Comparison of ENCODE assay signal across 11 cellular contexts in genomic region chr2:24015562-24016375, GRCh38. TPM values are rescaled to one million over a fixed set of nuclear protein-coding genes. Genes with fewer than 3 reads are reported as not detected.
A peak's percentile ranks its signal among the peaks of the same experiment; 100 is the strongest.
DNase-seq lines count a peak whose midpoint lies in the region; ATAC-seq and TF ChIP-seq lines count a peak whose summit lies in the region.
"Had no signal": no experiment of that assay in that cellular context is flagged by ENCODE, and none has a peak within 500 bp of the region (broad histone marks: within the 10 kb centered on the region; RNA-seq: fewer than 3 reads in every experiment).

No MANE protein-coding gene starts in this region.

- H3K23ac ChIP-seq in trophoblast cell (ENCODE audit: low read length) = no peak overlapping the region

- DNase-seq in GM13976 (ENCODE audit: low spot score) (peak; percentile 22), PC-3 (peak; percentile 98), epithelial cell of proximal tubule (ENCODE audit: low read depth) (peak; percentile 76), trophoblast cell (peak; percentile 93), lower lobe of right lung (no peak), GF-D8 (lab: John Stamatoyannopoulos, UW) (no peak), G401 (ENCODE audit: low spot score) (no peak)
- DNase-seq in activated effector memory CD4-positive, alpha-beta T cell treated with Interleukin-2 at 50 U/mL for 16 hours = no peak
- DNase-seq: activated CD4-positive, alpha-beta memory T cell treated with anti-CD3 and anti-CD28 coated beads, Interleukin-2, amount 10 ng/mL, durations not matched to agents 7 days and 5 days; central memory CD4-positive, alpha-beta T cell; Karpas-422 had no signal

- H3K9me2 ChIP-seq in PC-3 (replicated peaks; ENCODE audit: low read length) = no peaks in the 10 kb centered on the region

- no peak overlapping the region for H3K14ac ChIP-seq in trophoblast cell (ENCODE audit: low read length)

- H3F3A ChIP-seq in PC-3 (ENCODE audit: low read length, unreplicated experiment) = no peaks in the 10 kb centered on the region

- H3K4me1 ChIP-seq in PC-3 (ENCODE audit: insufficient read depth, low read length) (peaks cover 46% of the 10 kb centered on the region), trophoblast cell (ENCODE audit: control insufficient read depth in 1 of 2, insufficient read depth in 2 of 2, low read length in 2 of 2) (peaks cover 13 to 21% of the 10 kb centered on the region in 2 experiments), lower lobe of right lung (no peaks in the 10 kb centered on the region)

- H4K91ac ChIP-seq in trophoblast cell (ENCODE audit: low read depth, low read length) = peak overlapping the region; percentile 71

- POLR2A ChIA-PET in PC-3 (lab: Charles Lee; ENCODE audit: unreplicated experiment) = interaction anchor here (0.5 to 0.9 kb wide), 4 partner anchors 18 to 70 kb away, joined by 3 to 14 read pairs (median 5); partner anchors contain the start of gene SF3B6

- H2BK120ac ChIP-seq in trophoblast cell (ENCODE audit: insufficient read depth, low read length, poor library complexity) = no peak overlapping the region

- peak overlapping the region; percentile 6 for H2BK5ac ChIP-seq in trophoblast cell (ENCODE audit: low read depth, low read length, poor library complexity)

- no peaks in the 10 kb centered on the region for H4K20me1 ChIP-seq in PC-3 (ENCODE audit: low read length)

- intact Hi-C loops in PC-3 (cut with micrococcal nuclease) = loop anchor here (1.0 kb wide), 2 partner anchors 32 to 61 kb away; partner anchors contain the start of genes SF3B6 and WDCP
- intact Hi-C loops in lower lobe of right lung (cut with DNase I) = no loop called here

- H3K27ac ChIP-seq in PC-3 (ENCODE audit: low read length) = peak overlapping the region; percentile 79
- peak overlapping the region; percentile 12 for H3K27ac ChIP-seq in trophoblast cell (ENCODE audit: low read depth, low read length)
- no peak overlapping the region for H3K27ac ChIP-seq in lower lobe of right lung

- in situ Hi-C loops in GM13976 (cut with MboI; ENCODE audit: low sequenced_read_pairs, unreplicated experiment) = no loop called here
- in situ Hi-C loops in G401 (cut with HindIII; ENCODE audit: low sequenced_read_pairs) = no loop called here

- H3K27me3 ChIP-seq in PC-3 (ENCODE audit: low read length) (no peaks in the 10 kb centered on the region), trophoblast cell (ENCODE audit: insufficient read depth, low read length) (no peaks in the 10 kb centered on the region), lower lobe of right lung (ENCODE audit: low read depth) (peaks cover 11% of the 10 kb centered on the region)

- BruUV-seq in PC-3 (replicated peaks; lab: Mats Ljungman, UMichigan) = TSS peak; percentile 88

- H3K4me3 ChIP-seq in PC-3 (ENCODE audit: low read length) = no peak overlapping the region
- H3K4me3 ChIP-seq in epithelial cell of proximal tubule (ENCODE audit: low read depth, low read length) = no peak overlapping the region
- no peak overlapping the region for H3K4me3 ChIP-seq in trophoblast cell (ENCODE audit: low read depth, low read length)
- H3K4me3 ChIP-seq in lower lobe of right lung = no peak overlapping the region

- H2AFZ ChIP-seq in PC-3 (ENCODE audit: low read length) (peak overlapping the region; percentile 19; the same call in 1 of the 2 replicates), trophoblast cell (ENCODE audit: insufficient read depth, low read length, poor library complexity) (no peak overlapping the region)

- no peaks in the 10 kb centered on the region for H3K79me2 ChIP-seq in PC-3 (ENCODE audit: low read length)
- H3K79me2 ChIP-seq in trophoblast cell (ENCODE audit: control insufficient read depth, insufficient read depth, low read length, poor library complexity) = peaks cover 6% of the 10 kb centered on the region

- H3K9ac ChIP-seq in PC-3 (ENCODE audit: low read length) (peak overlapping the region; percentile 11; the same call in 1 of the 2 replicates), trophoblast cell (ENCODE audit: low read length) (no peak overlapping the region)

- peak overlapping the region; percentile 44 for H3K4me2 ChIP-seq in PC-3 (ENCODE audit: low read length)
- no peak overlapping the region for H3K4me2 ChIP-seq in trophoblast cell (ENCODE audit: low read length)

- no CpG with 5 or more reads among the region's 11 CpGs for WGBS in trophoblast cell (ENCODE audit: extremely low coverage, insufficient coverage, insufficient read length)

- H3K79me1 ChIP-seq in trophoblast cell (ENCODE audit: low read length) = peaks cover 15% of the 10 kb centered on the region

- H3K36me3 ChIP-seq in PC-3 (ENCODE audit: low read depth, low read length) (no peaks in the 10 kb centered on the region), trophoblast cell (ENCODE audit: control insufficient read depth in 1 of 2, insufficient read depth in 2 of 2, low read length in 2 of 2) (no peaks in the 10 kb centered on the region), lower lobe of right lung (no peaks in the 10 kb centered on the region)

- no peak overlapping the region for H3K18ac ChIP-seq in trophoblast cell (ENCODE audit: low read length)

- H3K9me3 ChIP-seq in PC-3 (ENCODE audit: low read length) (no peaks in the 10 kb centered on the region), trophoblast cell (ENCODE audit: insufficient read depth, low read depth, low read length) (no peaks in the 10 kb centered on the region), lower lobe of right lung (no peaks in the 10 kb centered on the region)

- H2BK12ac ChIP-seq in trophoblast cell (ENCODE audit: low read length) = peak overlapping the region; percentile 8

- no peak overlapping the region for H3K4ac ChIP-seq in trophoblast cell (ENCODE audit: low read depth, low read length)

- no peak overlapping the region for H2AK5ac ChIP-seq in trophoblast cell (ENCODE audit: low read length)

- ATAC-seq in PC-3 = peak; percentile 94
- no peak for ATAC-seq in lower lobe of right lung

- no peak for TF ChIP-seq CTCF in GM13976 (IDR thresholded peaks at IDR 0.05; ENCODE audit: borderline replicate concordance, control extremely low read depth, extremely low read depth, insufficient read depth, missing control alignments)
- TF ChIP-seq CTCF in PC-3 (conservative IDR thresholded peaks at IDR 0.05; ENCODE audit: low read depth, low read length) = no peak
- TF ChIP-seq CTCF in epithelial cell of proximal tubule (conservative IDR thresholded peaks at IDR 0.05; ENCODE audit: low read depth, low read length) = no peak
- TF ChIP-seq CTCF in lower lobe of right lung (IDR thresholded peaks at IDR 0.05) = no peak

- CTCF ChIA-PET in PC-3 (lab: Charles Lee) = interaction anchor here (1.0 kb wide), 1 partner anchor 61 kb away, joined by 3 read pairs; no protein-coding TSS in a partner anchor

- H4K12ac ChIP-seq in trophoblast cell (ENCODE audit: low read depth, low read length) = no peak overlapping the region

- no peak overlapping the region for H4K8ac ChIP-seq in trophoblast cell (ENCODE audit: low read depth, low read length)

RNA-seq across cellular contexts. Expression of gene MFSD2B, which starts 5.9 kb away (rescaled TPM):
- total RNA-seq in PC-3 (2014; rRNA removed) = not detected in 2 replicates
- total RNA-seq in epithelial cell of proximal tubule = 0.06 and 0.43 TPM in 2 replicates
- 0.12 and 0.15 TPM in 2 replicates for polyA plus RNA-seq in trophoblast cell (2013)
- 0.38 TPM for total RNA-seq in lower lobe of right lung
- total RNA-seq in G401 (2014; rRNA removed; shearing (Covaris generic)) = 0.14 TPM in 1 of 2 replicates, not detected in the other

RNA-seq across cellular contexts. Expression of gene WDCP, which starts 31.4 kb away (rescaled TPM):
- total RNA-seq in PC-3 (2014; rRNA removed) (5.6 and 11.5 TPM in 2 replicates), epithelial cell of proximal tubule (7.7 and 13.8 TPM in 2 replicates), lower lobe of right lung (10.5 TPM)
- 4.3 and 4.7 TPM in 2 replicates for polyA plus RNA-seq in trophoblast cell (2013)
- 14.3 and 22.5 TPM in 2 replicates for total RNA-seq in G401 (2014; rRNA removed; shearing (Covaris generic))

RNA-seq across cellular contexts. Expression of gene FKBP1B, which starts 33.8 kb away (rescaled TPM):
- total RNA-seq in PC-3 (2014; rRNA removed) (2.1 and 2.7 TPM in 2 replicates), epithelial cell of proximal tubule (12.4 and 20.6 TPM in 2 replicates), lower lobe of right lung (16.4 TPM)
- polyA plus RNA-seq in trophoblast cell (2013) = 22.2 and 23.6 TPM in 2 replicates
- total RNA-seq in G401 (2014; rRNA removed; shearing (Covaris generic)) = 52.0 and 55.7 TPM in 2 replicates

Comparison
In these comparisons a context has a peak if more than half of its experiments do, and no peak if none do; other contexts are left out.
1. DNase-seq: peak in GM13976 (single experiment), PC-3 (single experiment), epithelial cell of proximal tubule (single experiment) and trophoblast cell (2 of 2); none in lower lobe of right lung (single experiment), GF-D8 (single experiment), activated effector memory CD4-positive, alpha-beta T cell treated with Interleukin-2 at 50 U/mL for 16 hours (single experiment) and G401 (single experiment).